In genomic region chr9:37302277-37302676, GRCh38 we compare ENCODE assay signal across 1 cellular context.
TF ChIP-seq lines count a peak whose summit lies in the region.

No MANE protein-coding gene starts in this region.

TF ChIP-seq in SK-N-SH, 30 proteins besides CTCF, POLR2A, EP300 and RAD21 (continued from another document):
- TF ChIP-seq MAX (IDR thresholded peaks at IDR 0.05; ENCODE audit: low read depth) (no peak), NFIC (IDR thresholded peaks at IDR 0.05; ENCODE audit: borderline replicate concordance) (no peak), REST (IDR thresholded peaks at IDR 0.05; ENCODE audit: low read depth, low read length) (no peak)
